In the genomic region with DNA sequence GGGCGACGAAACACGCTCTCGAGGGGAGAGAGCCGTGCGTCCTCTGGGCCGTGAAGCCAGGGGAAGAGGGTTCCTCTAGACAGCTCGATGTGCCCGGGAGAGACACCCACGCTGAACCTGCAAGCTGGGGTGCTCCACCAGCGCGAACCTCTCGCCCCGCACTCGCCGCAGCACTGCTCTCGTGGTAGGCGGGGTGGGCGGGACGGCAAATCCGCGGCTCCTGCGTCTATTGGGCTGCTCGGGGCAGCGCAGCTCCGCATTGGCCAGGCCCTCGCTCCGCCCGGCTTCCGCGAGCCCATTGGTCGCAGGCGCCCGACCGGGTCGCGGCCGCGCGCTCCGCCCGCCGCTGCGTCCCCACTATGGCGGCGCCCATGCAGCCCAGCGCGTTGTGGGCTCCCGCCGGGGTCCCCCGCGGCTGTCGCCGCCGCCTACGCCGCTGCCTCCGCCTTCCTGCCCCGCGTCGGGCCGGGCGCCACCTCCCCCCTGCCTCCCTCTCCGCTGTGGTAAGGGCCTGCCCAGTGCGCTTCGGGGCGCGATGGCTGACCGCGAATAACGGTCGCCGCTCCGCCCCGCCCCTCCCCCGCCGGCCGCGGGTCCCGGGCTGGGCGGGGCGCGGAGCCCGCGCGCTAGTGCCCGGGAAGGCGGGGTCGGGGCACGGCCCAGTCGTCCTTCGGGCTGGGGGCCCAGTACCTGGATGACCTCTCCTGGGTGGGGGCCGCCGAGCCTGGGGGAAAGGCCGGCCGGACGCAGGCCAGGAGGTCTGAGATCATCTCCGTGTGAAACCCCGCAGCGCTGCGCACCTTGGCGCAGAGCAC, we compare ENCODE assay signal across 1 cellular context.
TF ChIP-seq lines count a peak whose summit lies in the region.

Gene ST3GAL3, plus strand, starts transcription at position 346 of the 815 bp plus-strand sequence. CDS start 28,727 bp downstream, outside the sequence.

TF ChIP-seq in HepG2, 621 proteins besides CTCF, POLR2A, EP300 and RAD21 (continued from another document):
- TF ChIP-seq ZGPAT (CRISPR knock-in tag; IDR thresholded peaks at IDR 0.05) = peak; percentile 39; the same call in 1 of the 2 replicates
- TF ChIP-seq HOXA9 (CRISPR knock-in tag; IDR thresholded peaks at IDR 0.05; ENCODE audit: borderline replicate concordance) = peak; percentile 74; the same call in 1 of the 2 replicates
- TF ChIP-seq ZNF75D (CRISPR knock-in tag; IDR thresholded peaks at IDR 0.05; ENCODE audit: borderline replicate concordance) = no peak
- peak; percentile 93 for TF ChIP-seq ZNF891 (CRISPR knock-in tag; IDR thresholded peaks at IDR 0.05)
- TF ChIP-seq GZF1 (CRISPR knock-in tag; IDR thresholded peaks at IDR 0.05) = no peak
- no peak for TF ChIP-seq ZSCAN12 (CRISPR knock-in tag; IDR thresholded peaks at IDR 0.05)
- TF ChIP-seq TRIM24 (CRISPR knock-in tag; IDR thresholded peaks at IDR 0.05) = no peak
- TF ChIP-seq ZSCAN9 (CRISPR knock-in tag; IDR thresholded peaks at IDR 0.05; ENCODE audit: borderline replicate concordance) = peak; percentile 60; the same call in 1 of the 2 replicates
- TF ChIP-seq MAX (IDR thresholded peaks at IDR 0.05) = peak; percentile 94
- no peak for TF ChIP-seq ARNT (IDR thresholded peaks at IDR 0.05)
